ENCODE assay signal across 21 cellular contexts in the genomic region with DNA sequence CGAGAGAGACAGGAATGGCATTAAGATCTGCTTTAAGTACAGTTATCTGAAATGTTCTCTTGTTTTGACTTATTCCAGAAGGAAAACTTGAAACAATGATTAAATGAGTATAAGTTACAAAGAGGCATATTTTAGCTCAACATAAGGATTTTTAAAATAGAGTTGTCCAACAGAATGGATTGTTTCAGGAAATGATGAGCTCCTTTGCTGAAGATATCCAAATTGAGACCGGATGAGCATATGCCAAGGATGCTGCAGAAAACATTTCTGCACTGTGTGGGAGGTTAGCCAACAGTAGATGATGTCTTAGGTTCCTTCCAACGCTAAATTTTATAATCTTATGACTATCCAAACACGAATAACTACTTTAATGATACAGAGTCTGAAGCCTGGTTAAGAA.
DNase-seq lines count a peak whose midpoint lies in the region; ATAC-seq, FAIRE-seq and TF ChIP-seq lines count a peak whose summit lies in the region.
"Had no signal": no experiment of that assay in that cellular context is flagged by ENCODE, and none has a peak within 500 bp of the region (broad histone marks: within the 10 kb centered on the region; RNA-seq: fewer than 3 reads in every experiment).

No MANE protein-coding gene starts in this region.

- TF ChIP-seq CTCF in fibroblast of pulmonary artery (IDR thresholded peaks at IDR 0.05; ENCODE audit: low read length, missing control alignments): no peak
- TF ChIP-seq CTCF in nephron (IDR thresholded peaks at IDR 0.05; ENCODE audit: unreplicated experiment in 3 of 3): no peak

- H3K4me1 Mint-ChIP-seq in nephron: peaks cover 49% of the 10 kb centered on the region
- H3K4me1 Mint-ChIP-seq: CD4-positive, alpha-beta memory T cell had no signal

- peaks cover 9% of the 10 kb centered on the region for H3K36me3 Mint-ChIP-seq in nephron (ENCODE audit: low read depth)

- H3K27ac ChIP-seq in ACC112 (ENCODE audit: low read depth, low read length): no peak overlapping the region
- H3K27ac ChIP-seq: 22Rv1, GM23248 had no signal

- peak; percentile 33 for DNase-seq in fibroblast of pulmonary artery (ENCODE audit: low read depth)
- no peak for DNase-seq in NCI-H1694 (lab: John Stamatoyannopoulos, UW)
- no peak for DNase-seq in GM19239 (ENCODE audit: insufficient read length, low spot score)
- DNase-seq in G401 (ENCODE audit: low spot score): no peak
- DNase-seq: ACHN; C1 segment of cervical spinal cord; CD4-positive, alpha-beta memory T cell; DMS 273 treated with DMSO at 0.1 percent for 48 hours; DMS79; EL; GF-D8; GM23248; H7; HCEC 1CT had no signal

- H3K79me2 ChIP-seq in ACC112 (ENCODE audit: control insufficient read depth, insufficient read depth, low read length, unreplicated experiment): no peaks in the 10 kb centered on the region

- H3K27me3 Mint-ChIP-seq in nephron (ENCODE audit: low read depth): peaks cover 4% of the 10 kb centered on the region
- H3K27me3 Mint-ChIP-seq: CD4-positive, alpha-beta memory T cell had no signal

- H2AFZ ChIP-seq in ACC112 (ENCODE audit: low read length, unreplicated experiment): peak overlapping the region; percentile 26
- H2AFZ ChIP-seq: GM23248 had no signal

- no peak for FAIRE-seq in GM19239 (lab: Jason Lieb, UNC)
- FAIRE-seq: D721Med, GM12891, H1 had no signal

- no peaks in the 10 kb centered on the region for H3K36me3 ChIP-seq in ACC112 (ENCODE audit: insufficient read depth, low read length)

- peaks cover 10% of the 10 kb centered on the region for H3K9me3 Mint-ChIP-seq in nephron

- peaks cover 34% of the 10 kb centered on the region for H3K4me1 ChIP-seq in ACC112 (ENCODE audit: control insufficient read depth, insufficient read depth, low read length, unreplicated experiment)

- peak; percentile 67 for ATAC-seq in SK-N-SH treated with all-trans-retinoic acid at 6 μM for 48 hours

- no peaks in the 10 kb centered on the region for H3K27me3 ChIP-seq in ACC112 (ENCODE audit: insufficient read depth, low read length)

- peak overlapping the region; percentile 30 to 90 (median 76) for H3K27ac Mint-ChIP-seq in nephron
- H3K27ac Mint-ChIP-seq: CD4-positive, alpha-beta memory T cell had no signal

- in situ Hi-C loops in G401 (cut with HindIII; ENCODE audit: low sequenced_read_pairs): no loop called here

- no peak overlapping the region for H3K4me3 ChIP-seq in ACC112 (ENCODE audit: low read depth, low read length)
- no peak overlapping the region for H3K4me3 ChIP-seq in fibroblast of pulmonary artery (replicated peaks; ENCODE audit: low read depth, low read length)
- H3K4me3 ChIP-seq: GM23248 had no signal

- no peak overlapping the region for H3K4me3 Mint-ChIP-seq in nephron
- H3K4me3 Mint-ChIP-seq: CD4-positive, alpha-beta memory T cell had no signal

TF ChIP-seq in SK-N-SH treated with all-trans-retinoic acid at 6 μM for 48 hours, 23 proteins besides CTCF, POLR2A, EP300 and RAD21:
- TF ChIP-seq TOX (CRISPR knock-in tag; IDR thresholded peaks at IDR 0.05; ENCODE audit: borderline replicate concordance) (peak; percentile 70; the same call in 1 of the 2 replicates), SNAI2 (CRISPR knock-in tag; IDR thresholded peaks at IDR 0.05) (no peak), PPARA (CRISPR knock-in tag; IDR thresholded peaks at IDR 0.05; ENCODE audit: borderline replicate concordance) (no peak), ISL1 (CRISPR knock-in tag; IDR thresholded peaks at IDR 0.05) (peak; percentile 34; the same call in 1 of the 2 replicates), ZFP30 (CRISPR knock-in tag; IDR thresholded peaks at IDR 0.05) (no peak), ZNF565 (CRISPR knock-in tag; conservative IDR thresholded peaks at IDR 0.05; ENCODE audit: low read depth) (no peak)
- TF ChIP-seq, protein P1, sequence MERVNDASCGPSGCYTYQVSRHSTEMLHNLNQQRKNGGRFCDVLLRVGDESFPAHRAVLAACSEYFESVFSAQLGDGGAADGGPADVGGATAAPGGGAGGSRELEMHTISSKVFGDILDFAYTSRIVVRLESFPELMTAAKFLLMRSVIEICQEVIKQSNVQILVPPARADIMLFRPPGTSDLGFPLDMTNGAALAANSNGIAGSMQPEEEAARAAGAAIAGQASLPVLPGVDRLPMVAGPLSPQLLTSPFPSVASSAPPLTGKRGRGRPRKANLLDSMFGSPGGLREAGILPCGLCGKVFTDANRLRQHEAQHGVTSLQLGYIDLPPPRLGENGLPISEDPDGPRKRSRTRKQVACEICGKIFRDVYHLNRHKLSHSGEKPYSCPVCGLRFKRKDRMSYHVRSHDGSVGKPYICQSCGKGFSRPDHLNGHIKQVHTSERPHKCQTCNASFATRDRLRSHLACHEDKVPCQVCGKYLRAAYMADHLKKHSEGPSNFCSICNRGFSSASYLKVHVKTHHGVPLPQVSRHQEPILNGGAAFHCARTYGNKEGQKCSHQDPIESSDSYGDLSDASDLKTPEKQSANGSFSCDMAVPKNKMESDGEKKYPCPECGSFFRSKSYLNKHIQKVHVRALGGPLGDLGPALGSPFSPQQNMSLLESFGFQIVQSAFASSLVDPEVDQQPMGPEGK (CRISPR knock-in tag; IDR thresholded peaks at IDR 0.05; ENCODE audit: borderline replicate concordance): no peak
